10 cellular contexts compared by ENCODE assay signal in genomic region chr2:207328944-207329386, GRCh38.
A peak's percentile ranks its signal among the peaks of the same experiment; 100 is the strongest.
DNase-seq lines count a peak whose midpoint lies in the region; ATAC-seq and TF ChIP-seq lines count a peak whose summit lies in the region.
"Had no signal": no experiment of that assay in that cellular context is flagged by ENCODE, and none has a peak within 500 bp of the region (broad histone marks: within the 10 kb centered on the region; RNA-seq: fewer than 3 reads in every experiment).

No MANE protein-coding gene starts in this region.

- POLR2A ChIA-PET in CD4-positive, alpha-beta T cell (lab: Charles Lee), result no interaction called here

- peak overlapping the region; percentile 62 for H3K4me3 Mint-ChIP-seq in T-helper 2 cell treated with Interferon-gamma antibody and Interleukin-4, amounts not matched to agents 5 μg/mL and 100 μg/mL, for 36 hours
- H3K4me3 Mint-ChIP-seq in CD4-positive, alpha-beta T cell, result no peak overlapping the region

- H3K27ac ChIP-seq in CD4-positive, alpha-beta T cell (ENCODE audit: low read depth, low read length), result no peak overlapping the region
- H3K27ac ChIP-seq: ovary had no signal

- ATAC-seq in GM19025 (IDR thresholded peaks at IDR 0.05; ENCODE audit: low read depth, unreplicated experiment) (peak; percentile 28), HG02870 (IDR thresholded peaks at IDR 0.05; ENCODE audit: unreplicated experiment) (peak; percentile 54), esophagus mucosa (no peak)
- no peak for ATAC-seq in CD4-positive, alpha-beta T cell (ENCODE audit: poor library complexity)

- H3K36me3 Mint-ChIP-seq in T-helper 2 cell treated with Interferon-gamma antibody and Interleukin-4, amounts not matched to agents 5 μg/mL and 100 μg/mL, for 36 hours (ENCODE audit: low read depth), result no peaks in the 10 kb centered on the region
- no peaks in the 10 kb centered on the region for H3K36me3 Mint-ChIP-seq in CD4-positive, alpha-beta T cell (ENCODE audit: low read depth)

- no peaks in the 10 kb centered on the region for H3K9me3 ChIP-seq in CD4-positive, alpha-beta T cell (ENCODE audit: control insufficient read depth, low read length)
- H3K9me3 ChIP-seq: ovary had no signal

- no peaks in the 10 kb centered on the region for H3K27me3 ChIP-seq in GM06990 (replicated peaks; ENCODE audit: control insufficient read depth, insufficient read depth, low read length)
- no peaks in the 10 kb centered on the region for H3K27me3 ChIP-seq in CD4-positive, alpha-beta T cell (ENCODE audit: control insufficient read depth, insufficient read depth, low read length)
- H3K27me3 ChIP-seq: ovary had no signal

- H3K9me3 Mint-ChIP-seq in T-helper 2 cell treated with Interferon-gamma antibody and Interleukin-4, amounts not matched to agents 5 μg/mL and 100 μg/mL, for 36 hours, result no peaks in the 10 kb centered on the region
- no peaks in the 10 kb centered on the region for H3K9me3 Mint-ChIP-seq in CD4-positive, alpha-beta T cell

- H3K27ac Mint-ChIP-seq in T-helper 2 cell treated with Interferon-gamma antibody and Interleukin-4, amounts not matched to agents 5 μg/mL and 100 μg/mL, for 36 hours, result peak overlapping the region; percentile 89
- H3K27ac Mint-ChIP-seq in CD4-positive, alpha-beta T cell, result no peak overlapping the region

- no peak for TF ChIP-seq CTCF in GM06990 (IDR thresholded peaks at IDR 0.05; ENCODE audit: insufficient read depth, low read length, poor library complexity, severe bottlenecking)
- no peak for TF ChIP-seq CTCF in CD4-positive, alpha-beta T cell (IDR thresholded peaks at IDR 0.05)

- H3K36me3 ChIP-seq in GM06990 (ENCODE audit: control insufficient read depth, insufficient read depth, low read length), result no peaks in the 10 kb centered on the region
- H3K36me3 ChIP-seq: ovary had no signal

- H3K27me3 Mint-ChIP-seq in T-helper 2 cell treated with Interferon-gamma antibody and Interleukin-4, amounts not matched to agents 5 μg/mL and 100 μg/mL, for 36 hours (ENCODE audit: low read depth), result no peaks in the 10 kb centered on the region
- H3K27me3 Mint-ChIP-seq in CD4-positive, alpha-beta T cell, result no peaks in the 10 kb centered on the region

- intact Hi-C loops in CD4-positive, alpha-beta T cell (cut with DNase I, micrococcal nuclease), result no loop called here

- peak overlapping the region; percentile 65 for H3K4me3 ChIP-seq in GM06990 (replicated peaks; ENCODE audit: low read depth, low read length)
- H3K4me3 ChIP-seq: ovary had no signal

- H3K4me1 Mint-ChIP-seq in T-helper 2 cell treated with Interferon-gamma antibody and Interleukin-4, amounts not matched to agents 5 μg/mL and 100 μg/mL, for 36 hours (ENCODE audit: low read depth), result peaks cover 58% of the 10 kb centered on the region
- peaks cover 6% of the 10 kb centered on the region for H3K4me1 Mint-ChIP-seq in CD4-positive, alpha-beta T cell (ENCODE audit: low read depth)

- CTCF ChIA-PET in CD4-positive, alpha-beta T cell (lab: Charles Lee), result no interaction called here

- DNase-seq in GM06990 (ENCODE audit: extremely low read depth, insufficient read length) (no peak), NCI-H446 treated with DMSO at 0.1 percent for 48 hours (lab: John Stamatoyannopoulos, UW) (no peak), NCI-H1048 (lab: John Stamatoyannopoulos, UW) (no peak)
- DNase-seq in T-helper 2 cell treated with Interferon-gamma antibody and Interleukin-4, amounts not matched to agents 5 μg/mL and 100 μg/mL, for 36 hours (ENCODE audit: low spot score), result no peak
- no peak for DNase-seq in CD4-positive, alpha-beta T cell
- DNase-seq: activated CD4-positive, alpha-beta T cell treated with anti-CD3 and anti-CD28 coated beads for 4 hours; ovary had no signal

Comparison
In these comparisons a context has a peak if more than half of its experiments do, and no peak if none do; other contexts are left out.
1. ATAC-seq: peak in GM19025 (single experiment) and HG02870 (single experiment); none in esophagus mucosa (single experiment) and CD4-positive, alpha-beta T cell (single experiment).